Comparison of ENCODE assay signal across 19 cellular contexts in genomic region chr5:96342581-96342980, GRCh38.
DNase-seq lines count a peak whose midpoint lies in the region; ATAC-seq, FAIRE-seq and TF ChIP-seq lines count a peak whose summit lies in the region.
"Had no signal": no experiment of that assay in that cellular context is flagged by ENCODE, and none has a peak within 500 bp of the region (broad histone marks: within the 10 kb centered on the region; RNA-seq: fewer than 3 reads in every experiment).

No MANE protein-coding gene starts in this region.

- H3K4me1 ChIP-seq in HepG2 (ENCODE audit: insufficient read depth, low read length) (peaks cover 45% of the 10 kb centered on the region), right lobe of liver (peaks cover 0 to 38% (median 18%) of the 10 kb centered on the region in 4 donors), left ventricle myocardium inferior (peaks cover 21% of the 10 kb centered on the region)

- no peak overlapping the region for H3K27ac ChIP-seq in HepG2 (ENCODE audit: extremely low read length, insufficient read depth, low read length)
- no peak overlapping the region for H3K27ac ChIP-seq in right lobe of liver
- no peak overlapping the region for H3K27ac ChIP-seq in left ventricle myocardium inferior (replicated peaks)
- H3K27ac ChIP-seq: KMS-11 had no signal

- no peak overlapping the region for H3K27ac Mint-ChIP-seq in type B pancreatic cell

- POLR2A ChIA-PET in HepG2 (lab: Yijun Ruan, JAX) = no interaction called here

- no peaks in the 10 kb centered on the region for H3K36me3 Mint-ChIP-seq in type B pancreatic cell
- H3K36me3 Mint-ChIP-seq: CD8-positive, alpha-beta memory T cell had no signal

- H3K79me2 ChIP-seq in HepG2 (ENCODE audit: insufficient read depth, low read length) = no peaks in the 10 kb centered on the region

- no peak for FAIRE-seq in HepG2 (lab: Jason Lieb, UNC)
- FAIRE-seq: D721Med, H54 had no signal

- TF ChIP-seq RAD21 in HepG2 (CRISPR knock-in tag; IDR thresholded peaks at IDR 0.05) = no peak

- H3K9me3 ChIP-seq in HepG2 (ENCODE audit: low read length) (no peaks in the 10 kb centered on the region), right lobe of liver (no peaks in the 10 kb centered on the region), left ventricle myocardium inferior (replicated peaks) (no peaks in the 10 kb centered on the region), MG63 (no peaks in the 10 kb centered on the region)

- no peaks in the 10 kb centered on the region for H3K4me1 Mint-ChIP-seq in type B pancreatic cell (ENCODE audit: unreplicated experiment)

- in situ Hi-C loops in HepG2 (cut with HindIII; ENCODE audit: extremely low pct_ligation_motif_present, low pct_unique_long_range_greater_than_20kb) = loop anchor here (25.0 kb wide), 1 partner anchor 705 kb away; the partner anchor contains the start of gene RFESD

- H3K36me3 ChIP-seq in HepG2 (replicated peaks in 1 of 2; ENCODE audit: control insufficient read depth in 1 of 2, insufficient read depth in 2 of 2, low read length in 2 of 2) (no peaks in the 10 kb centered on the region), right lobe of liver (no peaks in the 10 kb centered on the region), kidney epithelial cell (ENCODE audit: control insufficient read depth, insufficient read depth, low read length) (no peaks in the 10 kb centered on the region), left ventricle myocardium inferior (no peaks in the 10 kb centered on the region), MG63 (no peaks in the 10 kb centered on the region)

- no peak overlapping the region for H3K4me2 ChIP-seq in HepG2 (ENCODE audit: low read depth, low read length)
- H3K4me2 ChIP-seq: KMS-11 had no signal

- 95% methylated on average over 4 of the region's 4 CpGs for WGBS in HepG2 (ENCODE audit: low lambda C conversion rate)
- 38% methylated on average over 4 of the region's 4 CpGs for WGBS in right lobe of liver (ENCODE audit: insufficient coverage, low coverage, low lambda C conversion rate, missing lambda C conversion rate)

- ATAC-seq in HepG2 (no peak), right lobe of liver (no peak)

- no peaks in the 10 kb centered on the region for H3K27me3 ChIP-seq in HepG2 (ENCODE audit: control insufficient read depth in 1 of 2, insufficient read depth in 2 of 2, low read length in 2 of 2)
- H3K27me3 ChIP-seq in right lobe of liver = no peaks in the 10 kb centered on the region
- H3K27me3 ChIP-seq in kidney epithelial cell (ENCODE audit: control insufficient read depth, insufficient read depth, low read length) = no peaks in the 10 kb centered on the region
- H3K27me3 ChIP-seq in left ventricle myocardium inferior (ENCODE audit: low read depth) = no peaks in the 10 kb centered on the region
- no peaks in the 10 kb centered on the region for H3K27me3 ChIP-seq in MG63

- intact Hi-C loops in HepG2 (cut with micrococcal nuclease; ENCODE audit: unreplicated experiment) (loop anchor here (10.0 kb wide), 3 partner anchors 322 to 702 kb away; partner anchors contain the start of gene CAST), right lobe of liver (cut with DNase I) (no loop called here), left ventricle myocardium inferior (cut with micrococcal nuclease) (loop anchor here (5.0 kb wide), 1 partner anchor 260 kb away; no protein-coding TSS in a partner anchor)

- TF ChIP-seq POLR2A in HepG2 (IDR thresholded peaks at IDR 0.05; ENCODE audit: insufficient read depth in 1 of 2, low read depth in 2 of 2, low read length in 2 of 2) (no peak), right lobe of liver (IDR thresholded peaks at IDR 0.05) (no peak)

- CTCF ChIA-PET in HepG2 (lab: Yijun Ruan, JAX; ENCODE audit: low intra/inter-chr PET ratio, low total read pairs) = no interaction called here

- no peak for DNase-seq in HepG2 (ENCODE audit: low spot score)
- DNase-seq in right lobe of liver = no peak
- peak; percentile 85 for DNase-seq in amniotic epithelial cell (ENCODE audit: low read depth)
- DNase-seq in kidney epithelial cell (ENCODE audit: low read depth) = peak; percentile 25
- no peak for DNase-seq in left ventricle myocardium inferior
- DNase-seq in MG63 = no peak
- no peak for DNase-seq in DMS 273 treated with DMSO at 0.1 percent for 48 hours (lab: John Stamatoyannopoulos, UW)
- no peak for DNase-seq in type B pancreatic cell (ENCODE audit: extremely low spot score, unreplicated experiment)
- DNase-seq: CD8-positive, alpha-beta memory T cell; DMS79; NCI-H1417 treated with DMSO at 0.1 percent for 48 hours; NCI-H187 treated with DMSO at 0.1 percent for 48 hours; NCI-H226; NCI-H524; RPMI8226; SHP77 treated with DMSO at 0.1 percent for 48 hours had no signal

- no peak overlapping the region for H2AFZ ChIP-seq in HepG2 (ENCODE audit: low read length)

- H3K4me3 ChIP-seq in HepG2 (replicated peaks in 1 of 3; ENCODE audit: insufficient read depth in 1 of 3, low read depth in 2 of 3, low read length in 3 of 3) (no peak overlapping the region), right lobe of liver (no peak overlapping the region), kidney epithelial cell (ENCODE audit: low read depth, low read length) (no peak overlapping the region), left ventricle myocardium inferior (no peak overlapping the region), MG63 (no peak overlapping the region)

- peaks cover 23% of the 10 kb centered on the region for H3K27me3 Mint-ChIP-seq in type B pancreatic cell

- BruUV-seq in HepG2 (replicated peaks; lab: Mats Ljungman, UMichigan) = no TSS peak

- TF ChIP-seq CTCF in HepG2 (CRISPR knock-in tag; IDR thresholded peaks at IDR 0.05) (no peak), right lobe of liver (IDR thresholded peaks at IDR 0.05) (no peak), kidney epithelial cell (IDR thresholded peaks at IDR 0.05; ENCODE audit: insufficient read depth, low read length, poor library complexity, severe bottlenecking) (no peak), left ventricle myocardium inferior (IDR thresholded peaks at IDR 0.05; ENCODE audit: borderline replicate concordance) (no peak), type B pancreatic cell (conservative IDR thresholded peaks at IDR 0.05) (no peak)

- no peak overlapping the region for H3K9ac ChIP-seq in HepG2 (ENCODE audit: insufficient read depth, low read depth, low read length)
- H3K9ac ChIP-seq: KMS-11 had no signal

- H3K4me3 Mint-ChIP-seq in type B pancreatic cell = no peak overlapping the region
- H3K4me3 Mint-ChIP-seq: CD8-positive, alpha-beta memory T cell had no signal

- H4K20me1 ChIP-seq in HepG2 (ENCODE audit: insufficient read depth, low read length) = no peaks in the 10 kb centered on the region

- H3K9me3 Mint-ChIP-seq in type B pancreatic cell = no peaks in the 10 kb centered on the region
- H3K9me3 Mint-ChIP-seq: CD8-positive, alpha-beta memory T cell had no signal

- TF ChIP-seq EP300 in HepG2 (IDR thresholded peaks at IDR 0.05; ENCODE audit: low read depth in 2 of 2, low read length in 2 of 2) (no peak), HepG2 (CRISPR knock-in tag; IDR thresholded peaks at IDR 0.05; ENCODE audit: borderline replicate concordance) (no peak)

TF ChIP-seq in HepG2, 621 proteins besides CTCF, POLR2A, EP300 and RAD21:
- TF ChIP-seq ZNF773 (CRISPR knock-in tag; IDR thresholded peaks at IDR 0.05; ENCODE audit: borderline replicate concordance) (no peak), CENPT (CRISPR knock-in tag; IDR thresholded peaks at IDR 0.05; ENCODE audit: low read depth) (no peak), CEBPB (IDR thresholded peaks at IDR 0.05; ENCODE audit: borderline replicate concordance, low read depth, low read length) (0 out of 2 replicates have a peak, but pooled peaks have one; percentile 14)

Comparison
In these comparisons a context has a peak if more than half of its experiments do, and no peak if none do; other contexts are left out.
1. intact Hi-C loops: an anchor here in HepG2 (10.0 kb wide) and left ventricle myocardium inferior (5.0 kb wide); none called in right lobe of liver.
2. DNase-seq: peak in amniotic epithelial cell (single experiment) and kidney epithelial cell (single experiment); none in HepG2 (single experiment), right lobe of liver (0 of 3), left ventricle myocardium inferior (single experiment), MG63 (single experiment), DMS 273 treated with DMSO at 0.1 percent for 48 hours (single experiment) and type B pancreatic cell (single experiment).